8 cellular contexts compared by ENCODE assay signal in genomic region chr1:159916240-159917051, GRCh38. TPM values are rescaled to one million over a fixed set of nuclear protein-coding genes. Genes with fewer than 3 reads are reported as not detected.
DNase-seq lines count a peak whose midpoint lies in the region; ATAC-seq and TF ChIP-seq lines count a peak whose summit lies in the region.

No MANE protein-coding gene starts in this region.

- no peaks in the 10 kb centered on the region for H3K9me3 Mint-ChIP-seq in T-helper 1 cell treated with Interleukin-12 subunit alpha and Interleukin-12 subunit beta and Interleukin-4 antibody, amounts not matched to agents 30 μg/mL and 1 μg/mL, for 36 hours
- H3K9me3 Mint-ChIP-seq in osteocyte (ENCODE audit: unreplicated experiment): no peaks in the 10 kb centered on the region

- H3K27me3 Mint-ChIP-seq in T-helper 1 cell treated with Interleukin-12 subunit alpha and Interleukin-12 subunit beta and Interleukin-4 antibody, amounts not matched to agents 30 μg/mL and 1 μg/mL, for 36 hours (ENCODE audit: low read depth): no peaks in the 10 kb centered on the region
- no peaks in the 10 kb centered on the region for H3K27me3 Mint-ChIP-seq in osteocyte (ENCODE audit: unreplicated experiment)

- H3K27me3 ChIP-seq in OCI-LY3 (ENCODE audit: low read depth, low read length) (no peaks in the 10 kb centered on the region), esophagus muscularis mucosa (no peaks in the 10 kb centered on the region), prostate gland (replicated peaks; ENCODE audit: insufficient read depth) (no peaks in the 10 kb centered on the region)

- peaks cover 65% of the 10 kb centered on the region for H4K20me1 ChIP-seq in OCI-LY3 (ENCODE audit: insufficient read depth, low read length)
- H4K20me1 ChIP-seq in OCI-LY7 (ENCODE audit: insufficient read depth, low read length): no peaks in the 10 kb centered on the region

- no peak for TF ChIP-seq EP300 in esophagus muscularis mucosa (IDR thresholded peaks at IDR 0.05)

- peaks cover 58% of the 10 kb centered on the region for H3K4me1 Mint-ChIP-seq in T-helper 1 cell treated with Interleukin-12 subunit alpha and Interleukin-12 subunit beta and Interleukin-4 antibody, amounts not matched to agents 30 μg/mL and 1 μg/mL, for 36 hours (ENCODE audit: low read depth)
- peaks cover 70% of the 10 kb centered on the region for H3K4me1 Mint-ChIP-seq in osteocyte (ENCODE audit: unreplicated experiment)

- H3K9me3 ChIP-seq in OCI-LY3 (ENCODE audit: insufficient read depth, low read length) (no peaks in the 10 kb centered on the region), esophagus muscularis mucosa (no peaks in the 10 kb centered on the region), OCI-LY7 (ENCODE audit: low read length) (no peaks in the 10 kb centered on the region), prostate gland (no peaks in the 10 kb centered on the region)

- DNase-seq in T-helper 1 cell (no peak), esophagus muscularis mucosa (ENCODE audit: extremely low spot score) (no peak), osteocyte (ENCODE audit: extremely low spot score, unreplicated experiment) (no peak), OCI-LY7 (ENCODE audit: low spot score) (no peak), prostate gland (ENCODE audit: low spot score) (no peak)

- 53% methylated on average over 9 of the region's 9 CpGs for whole genome bisulfite sequencing in esophagus muscularis mucosa
- WGBS in prostate gland: 43% methylated on average over 9 of the region's 9 CpGs

- POLR2A ChIA-PET in OCI-LY7 (lab: Charles Lee): interaction anchor here (1.0 kb wide), 1 partner anchor 28 kb away, joined by 3 read pairs; no protein-coding TSS in a partner anchor

- H3K9me2 ChIP-seq in OCI-LY7 (ENCODE audit: insufficient read depth, low read length): no peaks in the 10 kb centered on the region

- no peak overlapping the region for H3K4me3 Mint-ChIP-seq in T-helper 1 cell treated with Interleukin-12 subunit alpha and Interleukin-12 subunit beta and Interleukin-4 antibody, amounts not matched to agents 30 μg/mL and 1 μg/mL, for 36 hours
- peak overlapping the region; percentile 41 for H3K4me3 Mint-ChIP-seq in osteocyte (ENCODE audit: unreplicated experiment)

- no peak overlapping the region for H3K4me3 ChIP-seq in OCI-LY3 (ENCODE audit: low read length)
- no peak overlapping the region for H3K4me3 ChIP-seq in esophagus muscularis mucosa
- no peak overlapping the region for H3K4me3 ChIP-seq in OCI-LY7 (ENCODE audit: low read depth, low read length, poor library complexity, severe bottlenecking)
- H3K4me3 ChIP-seq in prostate gland: no peak overlapping the region

- peaks cover 56% of the 10 kb centered on the region for H3K36me3 ChIP-seq in OCI-LY3 (replicated peaks; ENCODE audit: low read depth, low read length)
- H3K36me3 ChIP-seq in esophagus muscularis mucosa: peaks cover 31 to 51% (median 44%) of the 10 kb centered on the region in 4 donors
- H3K36me3 ChIP-seq in OCI-LY7 (ENCODE audit: insufficient read depth, low read length): peaks cover 49% of the 10 kb centered on the region
- peaks cover 7 to 15% of the 10 kb centered on the region in 2 donors for H3K36me3 ChIP-seq in prostate gland

- CTCF ChIA-PET in OCI-LY7 (lab: Charles Lee; ENCODE audit: unreplicated experiment): no interaction called here

- peaks cover 25% of the 10 kb centered on the region for H3K4me1 ChIP-seq in OCI-LY3 (ENCODE audit: low read length)
- peaks cover 53 to 74% (median 67%) of the 10 kb centered on the region in 4 donors for H3K4me1 ChIP-seq in esophagus muscularis mucosa
- peaks cover 13% of the 10 kb centered on the region for H3K4me1 ChIP-seq in OCI-LY7 (ENCODE audit: insufficient read depth, low read length, poor library complexity, severe bottlenecking)
- no peaks in the 10 kb centered on the region for H3K4me1 ChIP-seq in prostate gland (replicated peaks)

- BruUV-seq in OCI-LY7 (replicated peaks; lab: Mats Ljungman, UMichigan): no TSS peak

- H3K79me2 ChIP-seq in OCI-LY3 (ENCODE audit: low read length) (peaks cover 36% of the 10 kb centered on the region), OCI-LY7 (ENCODE audit: insufficient read depth, low read depth, low read length) (peaks cover 8% of the 10 kb centered on the region; the same call in 1 of the 2 replicates)

- no peak for ATAC-seq in HG03354 (IDR thresholded peaks at IDR 0.05; ENCODE audit: poor library complexity, severe bottlenecking, unreplicated experiment)

- peaks cover 50% of the 10 kb centered on the region for H3K36me3 Mint-ChIP-seq in T-helper 1 cell treated with Interleukin-12 subunit alpha and Interleukin-12 subunit beta and Interleukin-4 antibody, amounts not matched to agents 30 μg/mL and 1 μg/mL, for 36 hours (ENCODE audit: low read depth)
- H3K36me3 Mint-ChIP-seq in osteocyte (ENCODE audit: unreplicated experiment): peaks cover 24% of the 10 kb centered on the region

- peak overlapping the region; percentile 39 for H3K27ac Mint-ChIP-seq in T-helper 1 cell treated with Interleukin-12 subunit alpha and Interleukin-12 subunit beta and Interleukin-4 antibody, amounts not matched to agents 30 μg/mL and 1 μg/mL, for 36 hours
- H3K27ac Mint-ChIP-seq in osteocyte (ENCODE audit: unreplicated experiment): peak overlapping the region; percentile 83

- no peak for TF ChIP-seq POLR2A in esophagus muscularis mucosa (IDR thresholded peaks at IDR 0.05; ENCODE audit: low read depth)
- TF ChIP-seq POLR2A in prostate gland (IDR thresholded peaks at IDR 0.05): no peak

- H3K27ac ChIP-seq in OCI-LY3 (ENCODE audit: low read length) (0 out of 2 replicates have a peak overlapping the region, but pooled peaks have one; percentile 3), esophagus muscularis mucosa (replicated peaks in 1 of 4) (peak overlapping the region in 3 of 4 donors; percentile 35 to 48 (median 44)), OCI-LY7 (ENCODE audit: low read depth, low read length, poor library complexity, severe bottlenecking) (no peak overlapping the region), prostate gland (peak overlapping the region in 1 of 2 donors; percentile 11)

- intact Hi-C loops in esophagus muscularis mucosa (cut with DNase I): no loop called here
- intact Hi-C loops in OCI-LY7 (cut with micrococcal nuclease; ENCODE audit: unreplicated experiment): no loop called here
- intact Hi-C loops in prostate gland (cut with DNase I): no loop called here

- no peak overlapping the region for H2AFZ ChIP-seq in OCI-LY3 (ENCODE audit: low read depth, low read length)
- no peak overlapping the region for H2AFZ ChIP-seq in OCI-LY7 (ENCODE audit: low read length)

- H3K9ac ChIP-seq in OCI-LY3 (ENCODE audit: low read length): no peak overlapping the region

- TF ChIP-seq CTCF in OCI-LY3 (IDR thresholded peaks at IDR 0.05; ENCODE audit: low read depth, low read length) (no peak), esophagus muscularis mucosa (IDR thresholded peaks at IDR 0.05) (no peak), osteocyte (IDR thresholded peaks at IDR 0.05) (no peak), OCI-LY7 (conservative IDR thresholded peaks at IDR 0.05; ENCODE audit: low read length) (no peak), prostate gland (IDR thresholded peaks at IDR 0.05) (no peak)

- no peak overlapping the region for H3K4me2 ChIP-seq in OCI-LY3 (ENCODE audit: low read length)
- no peak overlapping the region for H3K4me2 ChIP-seq in OCI-LY7 (ENCODE audit: low read length)

RNA-seq across cellular contexts. Expression of gene TAGLN2, which starts 8.9 kb away (rescaled TPM):
- total RNA-seq in esophagus muscularis mucosa: 100 to 1,000 TPM; 125 to 276 (median 228) TPM
- total RNA-seq in osteocyte: 161 and 169 TPM in 2 replicates
- 193 and 260 TPM in 2 replicates for total RNA-seq in OCI-LY7 (2014; rRNA removed; shearing (Covaris generic))
- 195 and 215 TPM in 2 replicates for total RNA-seq in OCI-LY7 (2022)
- 100 to 1,000 TPM in 1 of 2 donors, 10 to 100 TPM in 1; 97.1 to 386 TPM for total RNA-seq in prostate gland

RNA-seq across cellular contexts. Expression of gene CFAP45, which starts 16.5 kb away (rescaled TPM):
- total RNA-seq in esophagus muscularis mucosa (under 1 TPM in 2 of 4 donors, not detected in 2; 0.17 to 0.32 TPM), osteocyte (0.52 and 0.83 TPM in 2 replicates), OCI-LY7 (2022) (0.63 and 0.85 TPM in 2 replicates), prostate gland (1 to 10 TPM in 1 of 2 donors, not detected in 1; 2.6 TPM)
- total RNA-seq in OCI-LY7 (2014; rRNA removed; shearing (Covaris generic)): 0.57 TPM in 1 of 2 replicates, not detected in the other

RNA-seq across cellular contexts. Expression of gene IGSF9, which starts 29.0 kb away (rescaled TPM):
- under 1 TPM in 2 of 4 donors, not detected in 2; 0.17 to 0.23 TPM for total RNA-seq in esophagus muscularis mucosa
- not detected in 2 replicates for total RNA-seq in osteocyte
- total RNA-seq in OCI-LY7 (2014; rRNA removed; shearing (Covaris generic)): not detected in 2 replicates
- not detected in 2 replicates for total RNA-seq in OCI-LY7 (2022)
- total RNA-seq in prostate gland: 10 to 100 TPM in 1 of 2 donors, 1 to 10 TPM in 1; 7.6 to 17.3 TPM

RNA-seq across cellular contexts. Expression of gene SLAMF9, which starts 37.6 kb away (rescaled TPM):
- not detected for total RNA-seq in esophagus muscularis mucosa
- not detected in 2 replicates for total RNA-seq in osteocyte
- total RNA-seq in OCI-LY7 (2014; rRNA removed; shearing (Covaris generic)): not detected in 2 replicates
- not detected in 2 replicates for total RNA-seq in OCI-LY7 (2022)
- not detected for total RNA-seq in prostate gland

RNA-seq across cellular contexts. Expression of gene VSIG8, which starts 54.0 kb away (rescaled TPM):
- total RNA-seq in esophagus muscularis mucosa (not detected), osteocyte (not detected in 2 replicates), OCI-LY7 (2022) (not detected in 2 replicates), prostate gland (not detected)
- total RNA-seq in OCI-LY7 (2014; rRNA removed; shearing (Covaris generic)): not detected in 2 replicates
